1 cellular context compared by ENCODE assay signal in the genomic region with DNA sequence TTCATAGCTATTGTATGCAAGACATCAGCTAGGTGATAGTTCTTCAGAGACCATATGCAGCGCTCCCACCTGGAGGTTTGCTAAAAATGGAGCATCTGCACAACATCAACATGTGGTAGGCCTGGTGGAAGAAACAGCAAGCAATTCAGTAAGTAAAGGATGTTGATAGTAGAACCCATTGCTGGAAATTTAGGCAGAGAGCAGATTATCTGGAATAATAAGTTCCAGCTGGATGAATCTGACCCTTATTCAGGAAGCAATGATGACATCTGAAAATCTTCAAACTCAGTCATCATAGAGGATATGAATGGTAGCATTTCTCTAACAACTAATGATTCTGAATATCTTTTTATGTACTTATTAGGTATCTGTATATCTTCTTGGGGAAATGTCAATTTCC.
TF ChIP-seq lines count a peak whose summit lies in the region.

No MANE protein-coding gene starts in this region.

TF ChIP-seq in IMR-90, 13 proteins besides CTCF, POLR2A, EP300 and RAD21:
- TF ChIP-seq CHD1 (IDR thresholded peaks at IDR 0.05; ENCODE audit: low read depth, low read length) (no peak), FOS (IDR thresholded peaks at IDR 0.05; ENCODE audit: low read depth, low read length) (no peak), BHLHE40 (IDR thresholded peaks at IDR 0.05; ENCODE audit: low read depth, low read length) (no peak), MAZ (IDR thresholded peaks at IDR 0.05; ENCODE audit: borderline replicate concordance, low read depth, low read length) (no peak), SMC3 (IDR thresholded peaks at IDR 0.05; ENCODE audit: low read depth, low read length) (no peak), MAFK (IDR thresholded peaks at IDR 0.05; ENCODE audit: low read depth, low read length) (no peak), CEBPB (IDR thresholded peaks at IDR 0.05; ENCODE audit: low read depth, low read length) (no peak), RCOR1 (IDR thresholded peaks at IDR 0.05; ENCODE audit: insufficient replicate concordance, low read length) (no peak), RFX5 (IDR thresholded peaks at IDR 0.05; ENCODE audit: low read depth, low read length) (no peak), NFE2L2 (IDR thresholded peaks at IDR 0.05; ENCODE audit: low read depth, low read length) (no peak)
- TF ChIP-seq, protein P1, sequence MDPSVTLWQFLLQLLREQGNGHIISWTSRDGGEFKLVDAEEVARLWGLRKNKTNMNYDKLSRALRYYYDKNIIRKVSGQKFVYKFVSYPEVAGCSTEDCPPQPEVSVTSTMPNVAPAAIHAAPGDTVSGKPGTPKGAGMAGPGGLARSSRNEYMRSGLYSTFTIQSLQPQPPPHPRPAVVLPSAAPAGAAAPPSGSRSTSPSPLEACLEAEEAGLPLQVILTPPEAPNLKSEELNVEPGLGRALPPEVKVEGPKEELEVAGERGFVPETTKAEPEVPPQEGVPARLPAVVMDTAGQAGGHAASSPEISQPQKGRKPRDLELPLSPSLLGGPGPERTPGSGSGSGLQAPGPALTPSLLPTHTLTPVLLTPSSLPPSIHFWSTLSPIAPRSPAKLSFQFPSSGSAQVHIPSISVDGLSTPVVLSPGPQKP (IDR thresholded peaks at IDR 0.05; ENCODE audit: borderline replicate concordance, low read depth, low read length), result no peak
